In the genomic region with DNA sequence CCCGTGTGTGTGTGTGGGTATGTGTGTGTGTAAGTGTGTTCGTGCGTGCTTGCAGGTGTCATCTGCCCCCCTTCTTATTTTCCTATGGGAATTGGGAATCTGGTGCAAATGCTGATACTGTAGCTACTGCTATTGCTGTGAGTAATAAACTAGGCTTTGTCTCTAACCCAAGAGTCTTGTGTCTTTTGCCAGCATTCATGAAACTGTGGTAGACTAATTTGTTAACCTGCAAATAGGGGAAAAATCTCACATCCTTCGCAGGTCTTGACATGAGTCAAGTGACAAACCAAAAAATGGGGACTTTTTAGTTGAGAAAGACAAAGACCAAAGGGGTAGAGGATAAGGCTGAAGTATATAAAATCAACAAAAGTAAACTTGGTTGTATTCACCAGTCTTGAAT, we compare ENCODE assay signal across 9 cellular contexts. TPM values are rescaled to one million over a fixed set of nuclear protein-coding genes. Genes with fewer than 3 reads are reported as not detected.
DNase-seq lines count a peak whose midpoint lies in the region; ATAC-seq and TF ChIP-seq lines count a peak whose summit lies in the region.
"Had no signal": no experiment of that assay in that cellular context is flagged by ENCODE, and none has a peak within 500 bp of the region (broad histone marks: within the 10 kb centered on the region; RNA-seq: fewer than 3 reads in every experiment).

No MANE protein-coding gene starts in this region.

- POLR2A ChIA-PET in activated B cell treated with CpG ODN at 0.5 μM for 24 hours (lab: Charles Lee) = no interaction called here
- POLR2A ChIA-PET in HEK293T (lab: Yijun Ruan, JAX) = no interaction called here

- CTCF ChIA-PET in activated B cell treated with CpG ODN at 0.5 μM for 24 hours (lab: Charles Lee) (interaction anchor here (0.7 kb wide), 1 partner anchor 28 kb away, joined by 3 read pairs; no protein-coding TSS in a partner anchor), HEK293T (lab: Yijun Ruan, JAX) (no interaction called here)

- H3K9me3 Mint-ChIP-seq in activated naive CD4-positive, alpha-beta T cell treated with anti-CD3 and anti-CD28 coated beads, Interleukin-2, amount 50 U/mL, for 24 hours = no peaks in the 10 kb centered on the region
- H3K9me3 Mint-ChIP-seq in activated B cell treated with CpG ODN at 0.5 μM for 24 hours = no peaks in the 10 kb centered on the region

- H3K27me3 Mint-ChIP-seq in activated naive CD4-positive, alpha-beta T cell treated with anti-CD3 and anti-CD28 coated beads, Interleukin-2, amount 50 U/mL, for 24 hours = no peaks in the 10 kb centered on the region
- H3K27me3 Mint-ChIP-seq in activated B cell treated with CpG ODN at 0.5 μM for 24 hours = no peaks in the 10 kb centered on the region

- no peak overlapping the region for H3K4me3 Mint-ChIP-seq in activated naive CD4-positive, alpha-beta T cell treated with anti-CD3 and anti-CD28 coated beads, Interleukin-2, amount 50 U/mL, for 24 hours
- no peak overlapping the region for H3K4me3 Mint-ChIP-seq in activated B cell treated with CpG ODN at 0.5 μM for 24 hours

- ATAC-seq in HG02885 (IDR thresholded peaks at IDR 0.05; ENCODE audit: poor library complexity, unreplicated experiment) (peak; percentile 79), activated B cell treated with CpG ODN at 0.5 μM for 24 hours (ENCODE audit: low read depth) (no peak)
- ATAC-seq: Right ventricle myocardium inferior had no signal

- H3K27ac Mint-ChIP-seq in activated naive CD4-positive, alpha-beta T cell treated with anti-CD3 and anti-CD28 coated beads, Interleukin-2, amount 50 U/mL, for 24 hours = peak overlapping the region; percentile 79
- H3K27ac Mint-ChIP-seq in activated B cell treated with CpG ODN at 0.5 μM for 24 hours = peak overlapping the region; percentile 59

- H3K4me1 Mint-ChIP-seq in activated naive CD4-positive, alpha-beta T cell treated with anti-CD3 and anti-CD28 coated beads, Interleukin-2, amount 50 U/mL, for 24 hours = peaks cover 71% of the 10 kb centered on the region
- H3K4me1 Mint-ChIP-seq in activated B cell treated with CpG ODN at 0.5 μM for 24 hours = peaks cover 34% of the 10 kb centered on the region

- H3K36me3 Mint-ChIP-seq in activated naive CD4-positive, alpha-beta T cell treated with anti-CD3 and anti-CD28 coated beads, Interleukin-2, amount 50 U/mL, for 24 hours = peaks cover 29% of the 10 kb centered on the region
- H3K36me3 Mint-ChIP-seq in activated B cell treated with CpG ODN at 0.5 μM for 24 hours (ENCODE audit: low read depth) = no peaks in the 10 kb centered on the region

- DNase-seq in activated naive CD4-positive, alpha-beta T cell (lab: John Stamatoyannopoulos, UW) = no peak
- DNase-seq in activated B cell treated with CpG ODN at 0.5 μM for 24 hours (no peak), HEK293T (ENCODE audit: extremely low spot score) (no peak), LoVo (ENCODE audit: low spot score) (no peak)
- DNase-seq in activated CD4-positive, alpha-beta T cell treated with anti-CD3 and anti-CD28 coated beads, Interleukin-2, amount 50 U/mL, for 4 hours = no peak

- intact Hi-C loops in activated B cell treated with CpG ODN at 0.5 μM for 24 hours (cut with micrococcal nuclease) = no loop called here

- peak overlapping the region; percentile 84 for H3K27ac ChIP-seq in temporal lobe (ENCODE audit: low read depth, low read length)

- no peak for TF ChIP-seq CTCF in activated B cell treated with CpG ODN at 0.5 μM for 24 hours (IDR thresholded peaks at IDR 0.05)

TF ChIP-seq in HEK293T, 16 proteins besides CTCF, POLR2A, EP300 and RAD21:
- TF ChIP-seq ELF4 (IDR thresholded peaks at IDR 0.05) (no peak), FOXM1 (IDR thresholded peaks at IDR 0.05; ENCODE audit: borderline replicate concordance) (no peak), BHLHE40 (IDR thresholded peaks at IDR 0.05; ENCODE audit: borderline replicate concordance) (no peak), FOXK2 (IDR thresholded peaks at IDR 0.05) (no peak), CTBP1 (IDR thresholded peaks at IDR 0.05; ENCODE audit: borderline replicate concordance) (no peak)
- TF ChIP-seq, protein P1, sequence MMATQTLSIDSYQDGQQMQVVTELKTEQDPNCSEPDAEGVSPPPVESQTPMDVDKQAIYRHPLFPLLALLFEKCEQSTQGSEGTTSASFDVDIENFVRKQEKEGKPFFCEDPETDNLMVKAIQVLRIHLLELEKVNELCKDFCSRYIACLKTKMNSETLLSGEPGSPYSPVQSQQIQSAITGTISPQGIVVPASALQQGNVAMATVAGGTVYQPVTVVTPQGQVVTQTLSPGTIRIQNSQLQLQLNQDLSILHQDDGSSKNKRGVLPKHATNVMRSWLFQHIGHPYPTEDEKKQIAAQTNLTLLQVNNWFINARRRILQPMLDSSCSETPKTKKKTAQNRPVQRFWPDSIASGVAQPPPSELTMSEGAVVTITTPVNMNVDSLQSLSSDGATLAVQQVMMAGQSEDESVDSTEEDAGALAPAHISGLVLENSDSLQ (IDR thresholded peaks at IDR 0.05) = no peak
TF ChIP-seq in HEK293T: peak in this region for 0.

RNA-seq across cellular contexts. Expression of a gene that starts 57.9 kb away (rescaled TPM):
- total RNA-seq in activated B cell treated with CpG ODN at 0.5 μM for 24 hours = 41.9 and 48.2 TPM in 2 replicates
- total RNA-seq in temporal lobe = 19.2 TPM
